ENCODE assay signal across 10 cellular contexts in the genomic region with DNA sequence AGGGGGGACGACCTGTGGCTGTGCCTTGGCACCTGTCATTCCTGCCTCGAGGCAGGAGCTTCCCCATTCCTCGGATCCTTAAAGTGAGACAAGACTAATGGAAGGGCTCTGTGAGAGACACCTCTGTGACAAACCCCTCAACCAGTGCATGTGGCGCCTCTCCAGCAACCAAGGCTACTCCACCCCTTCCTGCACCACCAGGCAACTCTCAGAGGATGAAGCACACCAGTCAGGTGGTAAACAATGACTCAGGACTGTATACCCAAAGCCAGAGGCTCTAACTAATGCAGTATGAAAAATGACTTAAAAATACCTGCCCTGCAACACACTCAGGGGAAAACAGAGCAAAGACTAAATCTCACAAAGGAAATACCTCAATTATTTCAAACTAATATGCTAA.
DNase-seq lines count a peak whose midpoint lies in the region; ATAC-seq and TF ChIP-seq lines count a peak whose summit lies in the region.
"Had no signal": no experiment of that assay in that cellular context is flagged by ENCODE, and none has a peak within 500 bp of the region (broad histone marks: within the 10 kb centered on the region; RNA-seq: fewer than 3 reads in every experiment).

No MANE protein-coding gene starts in this region.

- H3K27ac ChIP-seq in HCT116 (ENCODE audit: low read depth, low read length) = no peak overlapping the region
- H3K27ac ChIP-seq: right lobe of liver had no signal

- no peaks in the 10 kb centered on the region for H3K36me3 ChIP-seq in HCT116 (ENCODE audit: control insufficient read depth in 1 of 2, insufficient read depth in 2 of 2, low read length in 2 of 2)
- H3K36me3 ChIP-seq: right lobe of liver had no signal

- H3K36me3 Mint-ChIP-seq in activated naive CD8-positive, alpha-beta T cell treated with anti-CD3 and anti-CD28 coated beads for 36 hours = peaks cover 12% of the 10 kb centered on the region

- no peak overlapping the region for H3K9ac ChIP-seq in HCT116 (ENCODE audit: low read length)

- DNase-seq in HCT116 (ENCODE audit: low read depth, low spot score) = no peak
- DNase-seq in activated CD4-positive, alpha-beta T cell treated with anti-CD3 and anti-CD28 coated beads for 4 hours = peak; percentile 40 to 51
- peak; percentile 45 for DNase-seq in activated naive CD8-positive, alpha-beta T cell treated with anti-CD3 and anti-CD28 coated beads for 36 hours
- peak; percentile 20 for DNase-seq in stimulated activated CD8-positive, alpha-beta memory T cell treated with anti-CD3 and anti-CD28 coated beads, Interleukin-12 subunit alpha, Interleukin-12 subunit beta, amount 100 ng/mL, for 4 hours (ENCODE audit: low read depth)
- DNase-seq in posterior vena cava (ENCODE audit: low spot score) = no peak
- no peak for DNase-seq in NCI-H1092 treated with DMSO at 0.1 percent for 48 hours (lab: John Stamatoyannopoulos, UW)
- DNase-seq: NCI-H1694 treated with DMSO at 0.1 percent for 48 hours, right lobe of liver had no signal

- H3K4me3 ChIP-seq in HCT116 (replicated peaks in 1 of 2; ENCODE audit: low read depth in 1 of 2, low read length in 2 of 2) = no peak overlapping the region
- H3K4me3 ChIP-seq: right lobe of liver had no signal

- POLR2A ChIA-PET in HCT116 (lab: Charles Lee) = no interaction called here

- peaks cover 76% of the 10 kb centered on the region for H3K4me1 Mint-ChIP-seq in activated naive CD8-positive, alpha-beta T cell treated with anti-CD3 and anti-CD28 coated beads for 36 hours

- no peak overlapping the region for H2AFZ ChIP-seq in HCT116 (ENCODE audit: low read depth, low read length, poor library complexity, severe bottlenecking)

- no peak for TF ChIP-seq RAD21 in HCT116 (IDR thresholded peaks at IDR 0.05; ENCODE audit: low read depth)

- no peaks in the 10 kb centered on the region for H4K20me1 ChIP-seq in HCT116 (ENCODE audit: insufficient read depth)

- H3K4me3 Mint-ChIP-seq in activated naive CD8-positive, alpha-beta T cell treated with anti-CD3 and anti-CD28 coated beads for 36 hours = no peak overlapping the region

- ATAC-seq in HCT116 (peak; percentile 55; the same call in 1 of the 2 replicates), GM19395 (IDR thresholded peaks at IDR 0.05; ENCODE audit: unreplicated experiment) (no peak), GM21576 (IDR thresholded peaks at IDR 0.05; ENCODE audit: unreplicated experiment) (no peak)

- no peaks in the 10 kb centered on the region for H3K9me2 ChIP-seq in HCT116 (ENCODE audit: insufficient read depth)

- RAD21 ChIA-PET in HCT116 (lab: Charles Lee; ENCODE audit: low non-redundant PET in 1 of 2, low total read pairs in 2 of 2, uncharacterized antibody in 2 of 2, unreplicated experiment in 2 of 2) = no interaction called here

- H3K27me3 ChIP-seq in HCT116 (ENCODE audit: insufficient read depth, low read length) = no peaks in the 10 kb centered on the region
- H3K27me3 ChIP-seq: right lobe of liver had no signal

- intact Hi-C loops in HCT116 (cut with micrococcal nuclease) (no loop called here), posterior vena cava (cut with DNase I) (no loop called here)

- H3K79me2 ChIP-seq in HCT116 (ENCODE audit: insufficient read depth, low read length) = no peaks in the 10 kb centered on the region

- TF ChIP-seq CTCF in HCT116 (IDR thresholded peaks at IDR 0.05 in 2 of 3, conservative IDR thresholded peaks at IDR 0.05 in 1 of 3; ENCODE audit: borderline replicate concordance in 1 of 3, insufficient read depth in 1 of 3, low read depth in 2 of 3, low read length in 2 of 3) = no peak

- CTCF ChIA-PET in HCT116 (lab: Charles Lee) = no interaction called here

- H3K27ac Mint-ChIP-seq in activated naive CD8-positive, alpha-beta T cell treated with anti-CD3 and anti-CD28 coated beads for 36 hours = peak overlapping the region; percentile 19

- TF ChIP-seq POLR2A in HCT116 (IDR thresholded peaks at IDR 0.05; ENCODE audit: borderline replicate concordance, extremely low read depth, insufficient read depth, insufficient read length) = no peak

- peaks cover 5% of the 10 kb centered on the region for H3K9me3 Mint-ChIP-seq in activated naive CD8-positive, alpha-beta T cell treated with anti-CD3 and anti-CD28 coated beads for 36 hours

- peaks cover 16 to 32% of the 10 kb centered on the region in 2 experiments; a peak in 3 of 4 replicates for H3K4me1 ChIP-seq in HCT116 (ENCODE audit: control insufficient read depth in 1 of 2, insufficient read depth in 2 of 2, low read length in 2 of 2)
- H3K4me1 ChIP-seq: right lobe of liver had no signal

- peak overlapping the region; percentile 24; the same call in 1 of the 2 replicates for H3K4me2 ChIP-seq in HCT116 (ENCODE audit: low read length)

- no peaks in the 10 kb centered on the region for H3K27me3 Mint-ChIP-seq in activated naive CD8-positive, alpha-beta T cell treated with anti-CD3 and anti-CD28 coated beads for 36 hours

- no peaks in the 10 kb centered on the region for H3K9me3 ChIP-seq in HCT116 (ENCODE audit: control insufficient read depth in 1 of 2, insufficient read depth in 1 of 2, low read depth in 1 of 2, low read length in 2 of 2)
- H3K9me3 ChIP-seq: right lobe of liver had no signal

- BruUV-seq in HCT116 (replicated peaks; lab: Mats Ljungman, UMichigan) = no TSS peak

TF ChIP-seq in HCT116, 20 proteins besides CTCF, POLR2A, EP300 and RAD21:
- TF ChIP-seq ZFX (IDR thresholded peaks at IDR 0.05) = no peak
- TF ChIP-seq, protein P1, sequence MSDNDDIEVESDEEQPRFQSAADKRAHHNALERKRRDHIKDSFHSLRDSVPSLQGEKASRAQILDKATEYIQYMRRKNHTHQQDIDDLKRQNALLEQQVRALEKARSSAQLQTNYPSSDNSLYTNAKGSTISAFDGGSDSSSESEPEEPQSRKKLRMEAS (IDR thresholded peaks at IDR 0.05) = 0 out of 2 replicates have a peak, but pooled peaks have one; percentile 43
- TF ChIP-seq JUND (IDR thresholded peaks at IDR 0.05) = peak; percentile 18; the same call in 1 of the 2 replicates

Comparison
In these comparisons a context has a peak if more than half of its experiments do, and no peak if none do; other contexts are left out.
1. DNase-seq: peak in activated CD4-positive, alpha-beta T cell treated with anti-CD3 and anti-CD28 coated beads for 4 hours (2 of 2), activated naive CD8-positive, alpha-beta T cell treated with anti-CD3 and anti-CD28 coated beads for 36 hours (single experiment) and stimulated activated CD8-positive, alpha-beta memory T cell treated with anti-CD3 and anti-CD28 coated beads, Interleukin-12 subunit alpha, Interleukin-12 subunit beta, amount 100 ng/mL, for 4 hours (single experiment); none in HCT116 (single experiment), posterior vena cava (single experiment) and NCI-H1092 treated with DMSO at 0.1 percent for 48 hours (single experiment).